ENCODE assay signal across 15 cellular contexts in genomic region chr9:2086971-2087370, GRCh38.
DNase-seq lines count a peak whose midpoint lies in the region; ATAC-seq and TF ChIP-seq lines count a peak whose summit lies in the region.
"Had no signal": no experiment of that assay in that cellular context is flagged by ENCODE, and none has a peak within 500 bp of the region (broad histone marks: within the 10 kb centered on the region; RNA-seq: fewer than 3 reads in every experiment).

No MANE protein-coding gene starts in this region.

- peaks cover 0 to 72% of the 10 kb centered on the region in 2 donors for H3K36me3 ChIP-seq in vagina
- H3K36me3 ChIP-seq: colonic mucosa had no signal

- no peak overlapping the region for H3K4me3 Mint-ChIP-seq in activated CD8-positive, alpha-beta T cell treated with anti-CD3 and anti-CD28 coated beads for 36 hours
- no peak overlapping the region for H3K4me3 Mint-ChIP-seq in activated CD8-positive, alpha-beta T cell treated with anti-CD3 and anti-CD28 coated beads, Interleukin-2, amount 10 ng/mL, durations not matched to agents 7 days and 5 days
- H3K4me3 Mint-ChIP-seq in stimulated activated memory B cell treated with anti-CD40 and anti-IgM and Interleukin-4, amounts not matched to agents 10 μg/mL and 1 μg/mL and 100 μg/mL, for 72 hours: no peak overlapping the region

- peak overlapping the region; percentile 45 for H3K27ac Mint-ChIP-seq in activated CD8-positive, alpha-beta T cell treated with anti-CD3 and anti-CD28 coated beads for 36 hours
- H3K27ac Mint-ChIP-seq in activated CD8-positive, alpha-beta T cell treated with anti-CD3 and anti-CD28 coated beads, Interleukin-2, amount 10 ng/mL, durations not matched to agents 7 days and 5 days: no peak overlapping the region
- H3K27ac Mint-ChIP-seq in stimulated activated memory B cell treated with anti-CD40 and anti-IgM and Interleukin-4, amounts not matched to agents 10 μg/mL and 1 μg/mL and 100 μg/mL, for 72 hours: peak overlapping the region; percentile 64

- CTCF ChIA-PET in activated CD8-positive, alpha-beta T cell treated with anti-CD3 and anti-CD28 coated beads for 36 hours (lab: Charles Lee): interaction anchor here (0.7 to 3.1 kb wide), 43 partner anchors 9 to 407 kb away, joined by 3 to 25 read pairs (median 4); partner anchors contain the start of gene SMARCA2
- CTCF ChIA-PET in activated CD8-positive, alpha-beta T cell treated with anti-CD3 and anti-CD28 coated beads, Interleukin-2, amount 10 ng/mL, durations not matched to agents 7 days and 5 days (lab: Charles Lee): interaction anchor here (0.6 to 2.6 kb wide), 36 partner anchors 10 to 415 kb away, joined by 3 to 13 read pairs (median 4); partner anchors contain the start of gene SMARCA2

- H3K4me1 Mint-ChIP-seq in activated CD8-positive, alpha-beta T cell treated with anti-CD3 and anti-CD28 coated beads for 36 hours (ENCODE audit: low read depth): peaks cover 23% of the 10 kb centered on the region
- H3K4me1 Mint-ChIP-seq in activated CD8-positive, alpha-beta T cell treated with anti-CD3 and anti-CD28 coated beads, Interleukin-2, amount 10 ng/mL, durations not matched to agents 7 days and 5 days (ENCODE audit: low read depth): peaks cover 19% of the 10 kb centered on the region
- H3K4me1 Mint-ChIP-seq in stimulated activated memory B cell treated with anti-CD40 and anti-IgM and Interleukin-4, amounts not matched to agents 10 μg/mL and 1 μg/mL and 100 μg/mL, for 72 hours: peaks cover 28% of the 10 kb centered on the region

- ATAC-seq in activated CD8-positive, alpha-beta T cell treated with anti-CD3 and anti-CD28 coated beads for 36 hours: no peak
- no peak for ATAC-seq in activated CD8-positive, alpha-beta T cell treated with anti-CD3 and anti-CD28 coated beads, Interleukin-2, amount 10 ng/mL, durations not matched to agents 7 days and 5 days
- ATAC-seq in GM19395 (IDR thresholded peaks at IDR 0.05; ENCODE audit: unreplicated experiment): peak; percentile 59
- ATAC-seq in HG02981 (IDR thresholded peaks at IDR 0.05; ENCODE audit: unreplicated experiment): peak; percentile 46
- peak; percentile 77 for ATAC-seq in stimulated activated memory B cell treated with anti-CD40 and anti-IgM and Interleukin-4, amounts not matched to agents 10 μg/mL and 1 μg/mL and 100 μg/mL, for 72 hours

- H3K9me3 ChIP-seq in vagina: no peaks in the 10 kb centered on the region
- H3K9me3 ChIP-seq: colonic mucosa, heart left ventricle, SJSA1, thoracic aorta had no signal

- no peak overlapping the region for H3K27ac ChIP-seq in vagina
- H3K27ac ChIP-seq: colonic mucosa, heart left ventricle, SJSA1 had no signal

- H3K4me3 ChIP-seq in vagina: no peak overlapping the region
- H3K4me3 ChIP-seq: colonic mucosa, heart left ventricle, SJSA1, thoracic aorta had no signal

- peaks cover 63% of the 10 kb centered on the region for H3K36me3 Mint-ChIP-seq in activated CD8-positive, alpha-beta T cell treated with anti-CD3 and anti-CD28 coated beads for 36 hours (ENCODE audit: low read depth)
- peaks cover 78% of the 10 kb centered on the region for H3K36me3 Mint-ChIP-seq in activated CD8-positive, alpha-beta T cell treated with anti-CD3 and anti-CD28 coated beads, Interleukin-2, amount 10 ng/mL, durations not matched to agents 7 days and 5 days (ENCODE audit: low read depth)
- peaks cover 75% of the 10 kb centered on the region for H3K36me3 Mint-ChIP-seq in stimulated activated memory B cell treated with anti-CD40 and anti-IgM and Interleukin-4, amounts not matched to agents 10 μg/mL and 1 μg/mL and 100 μg/mL, for 72 hours

- POLR2A ChIA-PET in activated CD8-positive, alpha-beta T cell treated with anti-CD3 and anti-CD28 coated beads for 36 hours (lab: Charles Lee): interaction anchor here (0.6 to 1.3 kb wide), 4 partner anchors 31 to 77 kb away, joined by 4 read pairs; partner anchors contain the start of gene SMARCA2
- POLR2A ChIA-PET in activated CD8-positive, alpha-beta T cell treated with anti-CD3 and anti-CD28 coated beads, Interleukin-2, amount 10 ng/mL, durations not matched to agents 7 days and 5 days (lab: Charles Lee): no interaction called here

- TF ChIP-seq POLR2A in vagina (IDR thresholded peaks at IDR 0.05): no peak

- no peaks in the 10 kb centered on the region for H3K4me1 ChIP-seq in vagina
- H3K4me1 ChIP-seq: colonic mucosa, SJSA1 had no signal

- TF ChIP-seq CTCF in activated CD8-positive, alpha-beta T cell treated with anti-CD3 and anti-CD28 coated beads for 36 hours (IDR thresholded peaks at IDR 0.05): no peak
- TF ChIP-seq CTCF in vagina (IDR thresholded peaks at IDR 0.05): no peak

- no peaks in the 10 kb centered on the region for H3K27me3 Mint-ChIP-seq in activated CD8-positive, alpha-beta T cell treated with anti-CD3 and anti-CD28 coated beads for 36 hours
- no peaks in the 10 kb centered on the region for H3K27me3 Mint-ChIP-seq in activated CD8-positive, alpha-beta T cell treated with anti-CD3 and anti-CD28 coated beads, Interleukin-2, amount 10 ng/mL, durations not matched to agents 7 days and 5 days (ENCODE audit: low read depth)
- no peaks in the 10 kb centered on the region for H3K27me3 Mint-ChIP-seq in stimulated activated memory B cell treated with anti-CD40 and anti-IgM and Interleukin-4, amounts not matched to agents 10 μg/mL and 1 μg/mL and 100 μg/mL, for 72 hours

- no peaks in the 10 kb centered on the region for H3K9me3 Mint-ChIP-seq in activated CD8-positive, alpha-beta T cell treated with anti-CD3 and anti-CD28 coated beads for 36 hours
- no peaks in the 10 kb centered on the region for H3K9me3 Mint-ChIP-seq in activated CD8-positive, alpha-beta T cell treated with anti-CD3 and anti-CD28 coated beads, Interleukin-2, amount 10 ng/mL, durations not matched to agents 7 days and 5 days (ENCODE audit: insufficient read depth)
- no peaks in the 10 kb centered on the region for H3K9me3 Mint-ChIP-seq in stimulated activated memory B cell treated with anti-CD40 and anti-IgM and Interleukin-4, amounts not matched to agents 10 μg/mL and 1 μg/mL and 100 μg/mL, for 72 hours

- H3K27me3 ChIP-seq in vagina: no peaks in the 10 kb centered on the region
- H3K27me3 ChIP-seq: colonic mucosa, heart left ventricle, SJSA1 had no signal

- intact Hi-C loops in activated CD8-positive, alpha-beta T cell treated with anti-CD3 and anti-CD28 coated beads for 36 hours (cut with micrococcal nuclease): loop anchor here (5.0 to 10.0 kb wide), 2 partner anchors 145 to 382 kb away; no protein-coding TSS in a partner anchor
- intact Hi-C loops in vagina (cut with DNase I): no loop called here

- peak; percentile 23 for DNase-seq in activated CD8-positive, alpha-beta T cell treated with anti-CD3 and anti-CD28 coated beads for 36 hours
- DNase-seq in activated CD8-positive, alpha-beta T cell treated with anti-CD3 and anti-CD28 coated beads, Interleukin-2, amount 10 ng/mL, durations not matched to agents 7 days and 5 days: no peak
- DNase-seq in SHP77 treated with DMSO at 0.1 percent for 48 hours (lab: John Stamatoyannopoulos, UW) (no peak), vagina (ENCODE audit: extremely low spot score in 2 of 2) (no peak), foreskin melanocyte (no peak)
- DNase-seq: activated CD4-positive, alpha-beta T cell treated with anti-CD3 and anti-CD28 coated beads, Interleukin-2, amount 50 U/mL, for 4 hours; activated gamma-delta T cell; colonic mucosa; heart left ventricle; retina had no signal

Comparison
In these comparisons a context has a peak if more than half of its experiments do, and no peak if none do; other contexts are left out.
1. ATAC-seq: peak in GM19395 (single experiment), HG02981 (single experiment) and stimulated activated memory B cell treated with anti-CD40 and anti-IgM and Interleukin-4, amounts not matched to agents 10 μg/mL and 1 μg/mL and 100 μg/mL, for 72 hours (single experiment); none in activated CD8-positive, alpha-beta T cell treated with anti-CD3 and anti-CD28 coated beads for 36 hours (single experiment) and activated CD8-positive, alpha-beta T cell treated with anti-CD3 and anti-CD28 coated beads, Interleukin-2, amount 10 ng/mL, durations not matched to agents 7 days and 5 days (single experiment).